24 cellular contexts compared by ENCODE assay signal in the genomic region with DNA sequence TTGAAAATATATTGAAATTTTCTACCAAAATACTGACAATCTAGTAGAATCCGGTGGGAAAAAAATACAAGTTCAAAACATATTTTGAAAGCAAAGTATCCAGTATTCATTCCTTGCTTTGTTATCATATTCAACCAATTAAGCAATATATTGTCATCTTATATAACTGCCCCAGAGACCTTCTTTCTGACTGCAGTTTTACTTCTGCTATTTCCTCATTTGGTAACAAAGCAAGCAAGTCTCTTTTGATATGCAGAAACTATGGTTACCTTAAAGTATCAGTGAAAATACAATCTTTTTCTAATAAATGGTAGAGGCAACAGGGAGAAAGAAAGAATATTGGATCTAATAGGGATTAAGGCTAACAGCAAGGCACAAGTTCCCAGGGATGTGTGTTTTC.
DNase-seq lines count a peak whose midpoint lies in the region; ATAC-seq and TF ChIP-seq lines count a peak whose summit lies in the region.
"Had no signal": no experiment of that assay in that cellular context is flagged by ENCODE, and none has a peak within 500 bp of the region (broad histone marks: within the 10 kb centered on the region; RNA-seq: fewer than 3 reads in every experiment).

No MANE protein-coding gene starts in this region.

- ATAC-seq in activated B cell treated with CpG ODN at 0.5 μM for 24 hours (ENCODE audit: low read depth) (peak; percentile 57), naive B cell (ENCODE audit: low read depth in 2 of 2) (peak; percentile 50 to 86), HG03196 (IDR thresholded peaks at IDR 0.05; ENCODE audit: unreplicated experiment) (no peak)
- ATAC-seq: T-helper 17 cell had no signal

- no peak for TF ChIP-seq POLR2A in NB4 (IDR thresholded peaks at IDR 0.05; ENCODE audit: extremely low read depth, insufficient read length)

- H3K27ac Mint-ChIP-seq in activated B cell treated with CpG ODN at 0.5 μM for 24 hours (no peak overlapping the region), naive B cell (peak overlapping the region in 3 of 6 donors; percentile 1 to 84 (median 72))
- H3K27ac Mint-ChIP-seq: CD14-positive monocyte, T-helper 17 cell had no signal

- CTCF ChIA-PET in activated B cell treated with CpG ODN at 0.5 μM for 24 hours (lab: Charles Lee): no interaction called here

- no peak overlapping the region for H3K4me3 Mint-ChIP-seq in activated B cell treated with CpG ODN at 0.5 μM for 24 hours
- no peak overlapping the region for H3K4me3 Mint-ChIP-seq in naive B cell
- H3K4me3 Mint-ChIP-seq: CD14-positive monocyte, T-helper 17 cell had no signal

- H3K27me3 ChIP-seq in Karpas-422 (ENCODE audit: low read length): no peaks in the 10 kb centered on the region
- H3K27me3 ChIP-seq: SJSA1 had no signal

- no peaks in the 10 kb centered on the region for H3K4me1 ChIP-seq in Karpas-422 (ENCODE audit: low read length)

- no peaks in the 10 kb centered on the region for H3K79me2 ChIP-seq in Karpas-422 (ENCODE audit: low read length)

- H3K4me1 Mint-ChIP-seq in activated B cell treated with CpG ODN at 0.5 μM for 24 hours: peaks cover 11% of the 10 kb centered on the region
- peaks cover 8 to 20% (median 14%) of the 10 kb centered on the region in 3 donors for H3K4me1 Mint-ChIP-seq in naive B cell
- H3K4me1 Mint-ChIP-seq: T-helper 17 cell had no signal

- H3K9me3 Mint-ChIP-seq in activated B cell treated with CpG ODN at 0.5 μM for 24 hours: no peaks in the 10 kb centered on the region
- H3K9me3 Mint-ChIP-seq in naive B cell: no peaks in the 10 kb centered on the region

- H3K27ac ChIP-seq in Karpas-422 (ENCODE audit: low read length): no peak overlapping the region
- H3K27ac ChIP-seq: GM23248, PC-9, RWPE1, SJSA1 had no signal

- DNase-seq in Karpas-422 (peak; percentile 43), NB4 (ENCODE audit: low read depth) (peak; percentile 1), activated B cell treated with CpG ODN at 0.5 μM for 24 hours (no peak), naive B cell (peak; percentile 23), NCI-H2081 treated with DMSO at 0.1 percent for 48 hours (lab: John Stamatoyannopoulos, UW) (no peak)
- no peak for DNase-seq in activated CD4-positive, alpha-beta T cell treated with anti-CD3 and anti-CD28 coated beads for 48 hours
- DNase-seq: ACHN; COR-L47; DMS 273 treated with DMSO at 0.1 percent for 48 hours; DND-41; GM23248; HCEC 1CT; NCI-H1048; NCI-H1436 treated with DMSO at 0.1 percent for 48 hours; NCI-H2029; NCI-H2171; NCI-H748 treated with DMSO at 0.1 percent for 48 hours; NK-92 treated with Interleukin-12 subunit alpha and Interleukin-12 subunit beta, amount 100 ng/mL, for 24 hours; PC-9; T-helper 17 cell had no signal

- no peak overlapping the region for H2AFZ ChIP-seq in Karpas-422 (ENCODE audit: low read length)
- H2AFZ ChIP-seq: GM23248, PC-9 had no signal

- H3K36me3 Mint-ChIP-seq in activated B cell treated with CpG ODN at 0.5 μM for 24 hours (ENCODE audit: low read depth) (no peaks in the 10 kb centered on the region), naive B cell (no peaks in the 10 kb centered on the region)
- H3K36me3 Mint-ChIP-seq: CD14-positive monocyte had no signal

- H3K4me2 ChIP-seq in Karpas-422 (ENCODE audit: low read depth, low read length, poor library complexity, severe bottlenecking): no peak overlapping the region
- H3K4me2 ChIP-seq: PC-9 had no signal

- H3K9ac ChIP-seq in Karpas-422 (ENCODE audit: low read length): no peak overlapping the region
- H3K9ac ChIP-seq: GM23248 had no signal

- TF ChIP-seq CTCF in NB4 (IDR thresholded peaks at IDR 0.05; ENCODE audit: low read depth, low read length) (no peak), activated B cell treated with CpG ODN at 0.5 μM for 24 hours (IDR thresholded peaks at IDR 0.05) (no peak)

- POLR2A ChIA-PET in activated B cell treated with CpG ODN at 0.5 μM for 24 hours (lab: Charles Lee): no interaction called here

- H3K4me3 ChIP-seq in Karpas-422 (ENCODE audit: low read length): no peak overlapping the region
- H3K4me3 ChIP-seq in NB4 (ENCODE audit: low read depth, low read length): no peak overlapping the region
- H3K4me3 ChIP-seq: GM23248, PC-9, SJSA1 had no signal

- H4K20me1 ChIP-seq in Karpas-422 (ENCODE audit: insufficient read depth, low read depth, low read length): no peaks in the 10 kb centered on the region

- intact Hi-C loops in activated B cell treated with CpG ODN at 0.5 μM for 24 hours (cut with micrococcal nuclease): no loop called here

- H3K36me3 ChIP-seq in Karpas-422 (ENCODE audit: insufficient read depth, low read length): no peaks in the 10 kb centered on the region
- H3K36me3 ChIP-seq: SJSA1 had no signal

- no peaks in the 10 kb centered on the region for H3K9me3 ChIP-seq in Karpas-422 (ENCODE audit: low read length)
- H3K9me3 ChIP-seq: SJSA1 had no signal

- H3K9me2 ChIP-seq in Karpas-422 (replicated peaks; ENCODE audit: insufficient read depth, low read length): no peaks in the 10 kb centered on the region

- H3K27me3 Mint-ChIP-seq in activated B cell treated with CpG ODN at 0.5 μM for 24 hours (no peaks in the 10 kb centered on the region), naive B cell (no peaks in the 10 kb centered on the region)
- H3K27me3 Mint-ChIP-seq: T-helper 17 cell had no signal

Comparison
In these comparisons a context has a peak if more than half of its experiments do, and no peak if none do; other contexts are left out.
1. DNase-seq: peak in Karpas-422 (single experiment), NB4 (single experiment) and naive B cell (single experiment); none in activated B cell treated with CpG ODN at 0.5 μM for 24 hours (single experiment), activated CD4-positive, alpha-beta T cell treated with anti-CD3 and anti-CD28 coated beads for 48 hours (single experiment) and NCI-H2081 treated with DMSO at 0.1 percent for 48 hours (single experiment).